In the genomic region with DNA sequence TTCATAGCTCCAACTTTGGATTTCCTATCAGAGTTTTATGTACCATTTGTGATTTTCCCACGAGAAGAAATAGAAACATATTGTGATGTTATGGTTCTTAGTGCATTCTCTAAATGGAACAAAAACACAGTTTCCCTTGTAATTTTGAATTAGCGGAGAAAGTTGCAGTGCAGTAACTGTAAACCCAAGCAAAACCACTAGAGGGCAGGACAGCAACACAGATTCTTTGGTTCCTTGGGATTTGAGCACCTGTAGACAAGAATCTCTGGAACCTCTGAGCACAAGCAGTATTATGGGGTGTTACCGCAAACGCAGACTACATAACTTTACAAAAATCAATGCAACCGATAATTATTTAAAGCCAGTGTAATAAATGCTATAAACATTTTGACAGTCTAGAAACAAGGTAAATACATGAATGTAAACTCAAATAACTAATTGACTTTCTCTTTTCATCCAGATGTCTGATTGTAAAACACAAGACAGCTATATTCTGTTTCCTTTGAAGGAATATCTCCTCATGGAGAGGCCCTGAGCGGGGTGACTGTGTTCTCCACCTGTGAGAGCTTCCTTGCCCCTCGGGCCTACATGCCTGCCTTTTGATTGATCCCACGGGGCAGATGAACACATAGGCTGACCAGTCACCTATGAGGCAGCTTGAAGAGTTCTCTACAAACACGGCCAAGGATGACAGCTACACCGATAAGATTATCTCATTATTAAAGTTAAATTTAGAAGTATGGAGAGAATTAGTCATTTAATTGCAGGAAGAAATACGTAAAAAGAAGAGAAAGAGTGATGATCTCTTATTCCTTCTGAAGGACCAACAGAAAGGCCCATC, we compare ENCODE assay signal across 7 cellular contexts.
DNase-seq lines count a peak whose midpoint lies in the region; ATAC-seq and TF ChIP-seq lines count a peak whose summit lies in the region.

No MANE protein-coding gene starts in this region.

- H3K36me3 Mint-ChIP-seq in brain (no peaks in the 10 kb centered on the region), mesothelial cell of epicardium (no peaks in the 10 kb centered on the region)

- peak; percentile 57 for ATAC-seq in GM19035 (IDR thresholded peaks at IDR 0.05; ENCODE audit: unreplicated experiment)
- ATAC-seq in HG03378 (IDR thresholded peaks at IDR 0.05; ENCODE audit: unreplicated experiment), result no peak

- H3K4me3 ChIP-seq in suprapubic skin, result no peak overlapping the region

- no peak for TF ChIP-seq POLR2A in suprapubic skin (IDR thresholded peaks at IDR 0.05)

- H3K4me3 Mint-ChIP-seq in brain (no peak overlapping the region), mesothelial cell of epicardium (no peak overlapping the region)

- H3K27me3 Mint-ChIP-seq in brain (peaks cover 4% of the 10 kb centered on the region), mesothelial cell of epicardium (ENCODE audit: low read depth) (peaks cover 21% of the 10 kb centered on the region)

- no peaks in the 10 kb centered on the region for H3K9me3 Mint-ChIP-seq in brain
- H3K9me3 Mint-ChIP-seq in mesothelial cell of epicardium, result no peaks in the 10 kb centered on the region

- no peak overlapping the region for H3K27ac ChIP-seq in suprapubic skin

- TF ChIP-seq CTCF in brain (conservative IDR thresholded peaks at IDR 0.05) (peak; percentile 74 to 83), mesothelial cell of epicardium (IDR thresholded peaks at IDR 0.05; ENCODE audit: unreplicated experiment) (peak; percentile 90), suprapubic skin (IDR thresholded peaks at IDR 0.05) (peak in 1 of 2 donors; percentile 47)

- 77% methylated on average over 11 of the region's 11 CpGs for WGBS in suprapubic skin

- no peak overlapping the region for H3K27ac Mint-ChIP-seq in brain
- no peak overlapping the region for H3K27ac Mint-ChIP-seq in mesothelial cell of epicardium

- DNase-seq in DMS114 treated with DMSO at 0.1 percent for 48 hours (lab: John Stamatoyannopoulos, UW; ENCODE audit: unreplicated experiment), result peak; percentile 17
- peak; percentile 11 for DNase-seq in NCI-H146 treated with DMSO at 0.1 percent for 48 hours (lab: John Stamatoyannopoulos, UW; ENCODE audit: unreplicated experiment)
- peak in 1 of 2 experiments; percentile 54 for DNase-seq in mesothelial cell of epicardium (ENCODE audit: low spot score in 2 of 2, unreplicated experiment in 2 of 2)
- DNase-seq in suprapubic skin (ENCODE audit: low spot score in 2 of 2), result no peak

- H3K4me1 Mint-ChIP-seq in brain (no peaks in the 10 kb centered on the region), mesothelial cell of epicardium (no peaks in the 10 kb centered on the region)

- H3K9me3 ChIP-seq in suprapubic skin, result no peaks in the 10 kb centered on the region

- peaks cover 6% of the 10 kb centered on the region for H3K4me1 ChIP-seq in suprapubic skin

- no peaks in the 10 kb centered on the region for H3K36me3 ChIP-seq in suprapubic skin

- no peak for TF ChIP-seq EP300 in suprapubic skin (IDR thresholded peaks at IDR 0.05)

- no peaks in the 10 kb centered on the region for H3K27me3 ChIP-seq in suprapubic skin

Comparison
In these comparisons a context has a peak if more than half of its experiments do, and no peak if none do; other contexts are left out.
1. DNase-seq: peak in DMS114 treated with DMSO at 0.1 percent for 48 hours (single experiment) and NCI-H146 treated with DMSO at 0.1 percent for 48 hours (single experiment); none in suprapubic skin (0 of 2).